In the genomic region with DNA sequence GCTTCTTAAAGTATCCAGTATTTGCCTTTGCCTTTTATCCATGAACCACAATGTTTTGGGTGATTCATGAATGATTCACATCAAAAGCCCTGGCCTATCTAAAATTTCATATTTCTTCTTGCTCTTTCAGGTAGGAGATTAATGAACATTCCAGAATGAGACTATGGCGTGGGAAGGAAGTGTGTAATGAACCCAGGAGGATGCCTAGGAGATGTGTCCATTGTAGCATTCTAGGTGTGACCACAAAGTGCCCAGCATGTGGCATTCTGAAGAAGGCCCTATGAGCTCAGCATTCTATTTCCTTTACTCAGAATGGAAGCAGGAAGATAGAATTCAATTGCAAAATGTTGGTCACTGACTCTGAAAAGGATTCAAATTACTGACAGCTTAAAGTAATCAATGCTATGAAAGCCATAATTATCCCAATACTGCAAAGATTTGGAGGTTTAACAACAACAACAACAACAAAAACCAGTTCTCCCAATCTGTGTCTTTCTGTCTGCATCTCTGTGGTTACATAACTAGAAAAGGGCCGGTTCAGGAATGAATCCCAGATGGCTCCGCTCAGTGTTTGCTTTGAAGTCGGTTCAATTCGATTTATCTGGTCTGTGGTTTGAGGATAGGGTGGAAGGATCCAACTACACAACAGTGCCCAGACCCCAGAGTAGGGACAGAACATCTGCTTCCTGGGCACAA, we compare ENCODE assay signal across 13 cellular contexts.
DNase-seq lines count a peak whose midpoint lies in the region; ATAC-seq and TF ChIP-seq lines count a peak whose summit lies in the region.
"Had no signal": no experiment of that assay in that cellular context is flagged by ENCODE, and none has a peak within 500 bp of the region (broad histone marks: within the 10 kb centered on the region; RNA-seq: fewer than 3 reads in every experiment).

No MANE protein-coding gene starts in this region.

- H3K27me3 Mint-ChIP-seq in HFFc6 (ENCODE audit: insufficient read depth), result peaks cover 2% of the 10 kb centered on the region; the same call in 1 of the 2 replicates

- ATAC-seq in SK-N-SH treated with all-trans-retinoic acid at 6 μM for 48 hours, result peak; percentile 90
- ATAC-seq in HG02763 (IDR thresholded peaks at IDR 0.05; ENCODE audit: unreplicated experiment), result no peak
- ATAC-seq in HG02970 (IDR thresholded peaks at IDR 0.05; ENCODE audit: low FRiP score, unreplicated experiment), result no peak

- peak overlapping the region; percentile 86 for H3K27ac Mint-ChIP-seq in HFFc6
- H3K27ac Mint-ChIP-seq: activated naive CD4-positive, alpha-beta T cell treated with anti-CD3 and anti-CD28 coated beads, Interleukin-2, amount 10 ng/mL, durations not matched to agents 7 days and 5 days; CD4-positive, alpha-beta T cell had no signal

- H3K36me3 Mint-ChIP-seq in HFFc6 (ENCODE audit: low read depth), result peaks cover 10% of the 10 kb centered on the region
- H3K36me3 Mint-ChIP-seq: activated naive CD4-positive, alpha-beta T cell treated with anti-CD3 and anti-CD28 coated beads, Interleukin-2, amount 10 ng/mL, durations not matched to agents 7 days and 5 days had no signal

- no peak overlapping the region for H3K4me3 ChIP-seq in fibroblast of pulmonary artery (replicated peaks; ENCODE audit: low read depth, low read length)
- H3K4me3 ChIP-seq: testis had no signal

- peaks cover 45% of the 10 kb centered on the region for H3K4me1 Mint-ChIP-seq in HFFc6 (ENCODE audit: low read depth)
- H3K4me1 Mint-ChIP-seq: activated naive CD4-positive, alpha-beta T cell treated with anti-CD3 and anti-CD28 coated beads, Interleukin-2, amount 10 ng/mL, durations not matched to agents 7 days and 5 days had no signal

- TF ChIP-seq CTCF in HFFc6 (IDR thresholded peaks at IDR 0.05) (no peak), fibroblast of pulmonary artery (IDR thresholded peaks at IDR 0.05; ENCODE audit: low read length, missing control alignments) (no peak), GM10266 (IDR thresholded peaks at IDR 0.05; ENCODE audit: control insufficient read depth, insufficient read depth, low read depth, missing control alignments) (no peak)

- H3K9me3 Mint-ChIP-seq in HFFc6, result peaks cover 3% of the 10 kb centered on the region; the same call in 1 of the 2 replicates
- H3K9me3 Mint-ChIP-seq: activated naive CD4-positive, alpha-beta T cell treated with anti-CD3 and anti-CD28 coated beads, Interleukin-2, amount 10 ng/mL, durations not matched to agents 7 days and 5 days; CD4-positive, alpha-beta T cell had no signal

- peak overlapping the region; percentile 17 for H3K4me3 Mint-ChIP-seq in HFFc6
- H3K4me3 Mint-ChIP-seq: activated naive CD4-positive, alpha-beta T cell treated with anti-CD3 and anti-CD28 coated beads, Interleukin-2, amount 10 ng/mL, durations not matched to agents 7 days and 5 days; CD4-positive, alpha-beta T cell had no signal

- DNase-seq in AG08395 (ENCODE audit: low spot score), result peak; percentile 93
- DNase-seq in HFFc6, result peak; percentile 93
- DNase-seq in fibroblast of pulmonary artery (ENCODE audit: low read depth), result peak; percentile 65
- DNase-seq in NCI-H2081 (lab: John Stamatoyannopoulos, UW), result no peak
- DNase-seq in GM10266 (ENCODE audit: extremely low spot score), result no peak
- DNase-seq: activated naive CD4-positive, alpha-beta T cell treated with anti-CD3 and anti-CD28 coated beads, Interleukin-2, amount 10 ng/mL, durations not matched to agents 7 days and 5 days; CD4-positive, alpha-beta T cell; effector memory CD4-positive, alpha-beta T cell; stimulated activated CD4-positive, alpha-beta T cell treated with anti-CD3 and anti-CD28 coated beads, Interleukin-4, amount 100 ng/mL, for 4 hours; testis had no signal

TF ChIP-seq in SK-N-SH treated with all-trans-retinoic acid at 6 μM for 48 hours, 23 proteins besides CTCF, POLR2A, EP300 and RAD21:
- no peak for TF ChIP-seq OSR1 (CRISPR knock-in tag; IDR thresholded peaks at IDR 0.05)
- peak; percentile 84; the same call in 1 of the 2 replicates for TF ChIP-seq TOX (CRISPR knock-in tag; IDR thresholded peaks at IDR 0.05; ENCODE audit: borderline replicate concordance)

Comparison
In these comparisons a context has a peak if more than half of its experiments do, and no peak if none do; other contexts are left out.
1. DNase-seq: peak in AG08395 (single experiment), HFFc6 (single experiment) and fibroblast of pulmonary artery (single experiment); none in NCI-H2081 (0 of 2) and GM10266 (single experiment).